11 cellular contexts compared by ENCODE assay signal in the genomic region with DNA sequence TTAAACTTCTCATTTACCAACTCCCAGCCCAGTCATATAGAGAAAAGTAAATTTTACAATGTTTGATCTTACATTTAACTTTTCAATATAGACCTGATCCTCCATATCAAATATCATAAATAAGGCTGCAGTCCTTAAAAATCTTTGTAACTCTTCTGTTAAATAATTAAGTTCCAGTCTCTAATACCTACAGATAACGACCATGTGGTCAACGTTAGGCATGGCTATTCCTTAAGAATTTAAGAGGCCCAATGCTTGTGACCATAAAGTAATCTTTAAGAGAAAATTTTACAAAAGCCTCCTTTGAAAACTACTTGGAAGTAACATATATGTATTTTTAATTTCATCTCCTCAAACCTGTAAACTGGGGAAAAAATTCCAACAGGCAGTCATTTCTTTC. TPM values are rescaled to one million over a fixed set of nuclear protein-coding genes. Genes with fewer than 3 reads are reported as not detected.
DNase-seq lines count a peak whose midpoint lies in the region; ATAC-seq and TF ChIP-seq lines count a peak whose summit lies in the region.
"Had no signal": no experiment of that assay in that cellular context is flagged by ENCODE, and none has a peak within 500 bp of the region (broad histone marks: within the 10 kb centered on the region; RNA-seq: fewer than 3 reads in every experiment).

No MANE protein-coding gene starts in this region.

- POLR2A ChIA-PET in WTC11 (lab: Charles Lee): no interaction called here

- no peak overlapping the region for H3K27ac ChIP-seq in GM23248
- H3K27ac ChIP-seq: sigmoid colon had no signal

- CTCF ChIA-PET in WTC11 (lab: Charles Lee): no interaction called here

- ATAC-seq in WTC11 (no peak), HG03025 (IDR thresholded peaks at IDR 0.05; ENCODE audit: low FRiP score, unreplicated experiment) (no peak)

- intact Hi-C loops in cardiac septum (cut with DNase I): no loop called here

- H3K27me3 Mint-ChIP-seq in WTC11 (ENCODE audit: low read depth): no peaks in the 10 kb centered on the region

- DNase-seq in BE2C (no peak), GM23248 (no peak), WTC11 (ENCODE audit: low spot score) (no peak), SK-N-DZ (ENCODE audit: low spot score) (no peak), GF-D8 (lab: John Stamatoyannopoulos, UW) (no peak), cardiac septum (ENCODE audit: low spot score) (no peak)
- DNase-seq: activated gamma-delta T cell treated with Interleukin-2 at 50 U/mL for 16 hours, hippocampal formation, sigmoid colon had no signal

- H3K4me1 ChIP-seq in BE2C (no peaks in the 10 kb centered on the region; the same call in none of the 2 replicates), GM23248 (ENCODE audit: insufficient read depth) (peaks cover 26% of the 10 kb centered on the region)

- H3F3A ChIP-seq in GM23248 (ENCODE audit: insufficient read depth): peaks cover 18% of the 10 kb centered on the region

- no peaks in the 10 kb centered on the region for H3K9me3 ChIP-seq in BE2C
- H3K9me3 ChIP-seq in GM23248 (ENCODE audit: low read depth): no peaks in the 10 kb centered on the region
- H3K9me3 ChIP-seq: sigmoid colon had no signal

- H3K4me2 ChIP-seq in GM23248 (ENCODE audit: unreplicated experiment): peak overlapping the region; percentile 87

- H3K9me3 Mint-ChIP-seq in WTC11: no peaks in the 10 kb centered on the region

- H3K27me3 ChIP-seq in BE2C (no peaks in the 10 kb centered on the region), GM23248 (replicated peaks; ENCODE audit: insufficient read depth) (no peaks in the 10 kb centered on the region)
- H3K27me3 ChIP-seq: sigmoid colon had no signal

- peak overlapping the region; percentile 76 for H3K9ac ChIP-seq in GM23248

- no peak for TF ChIP-seq CTCF in BE2C (IDR thresholded peaks at IDR 0.05; ENCODE audit: low read depth, low read length)
- TF ChIP-seq CTCF in WTC11 (IDR thresholded peaks at IDR 0.05): no peak

- in situ Hi-C loops in GM23248 (cut with MboI): no loop called here

- 58 to 71% methylated on average over 2 of the region's 2 CpGs for WGBS in GM23248 (ENCODE audit: low coverage in 1 of 2, low lambda C conversion rate in 2 of 2, missing lambda C conversion rate in 2 of 2), 2 experiments

- H3K9me2 ChIP-seq in GM23248 (ENCODE audit: insufficient read depth): no peaks in the 10 kb centered on the region

- H3K36me3 Mint-ChIP-seq in WTC11: peaks cover 30% of the 10 kb centered on the region

- H3K27ac Mint-ChIP-seq in WTC11: peak overlapping the region; percentile 24; the same call in 1 of the 2 replicates

- H3K36me3 ChIP-seq in BE2C: peaks cover 55% of the 10 kb centered on the region
- peaks cover 3% of the 10 kb centered on the region; the same call in 1 of the 2 replicates for H3K36me3 ChIP-seq in GM23248 (ENCODE audit: low read depth)
- H3K36me3 ChIP-seq: sigmoid colon had no signal

- no peaks in the 10 kb centered on the region; the same call in 1 of the 2 replicates for H4K20me1 ChIP-seq in GM23248 (ENCODE audit: insufficient read depth)

- H2AFZ ChIP-seq in GM23248: no peak overlapping the region

- peaks cover 87% of the 10 kb centered on the region for H3K79me2 ChIP-seq in GM23248 (ENCODE audit: insufficient read depth)

- H3K4me1 Mint-ChIP-seq in WTC11: peaks cover 54% of the 10 kb centered on the region

- peak overlapping the region; percentile 93 for H3K4me3 Mint-ChIP-seq in WTC11

- peak overlapping the region; percentile 79 for H3K4me3 ChIP-seq in BE2C (ENCODE audit: low read depth, low read length)
- H3K4me3 ChIP-seq in GM23248: peak overlapping the region; percentile 98
- peak overlapping the region; percentile 75 for H3K4me3 ChIP-seq in iPS-11a (ENCODE audit: low read depth, low read length)

TF ChIP-seq in WTC11, 78 proteins besides CTCF, POLR2A, EP300 and RAD21 (continues in another document):
- TF ChIP-seq, protein P1, sequence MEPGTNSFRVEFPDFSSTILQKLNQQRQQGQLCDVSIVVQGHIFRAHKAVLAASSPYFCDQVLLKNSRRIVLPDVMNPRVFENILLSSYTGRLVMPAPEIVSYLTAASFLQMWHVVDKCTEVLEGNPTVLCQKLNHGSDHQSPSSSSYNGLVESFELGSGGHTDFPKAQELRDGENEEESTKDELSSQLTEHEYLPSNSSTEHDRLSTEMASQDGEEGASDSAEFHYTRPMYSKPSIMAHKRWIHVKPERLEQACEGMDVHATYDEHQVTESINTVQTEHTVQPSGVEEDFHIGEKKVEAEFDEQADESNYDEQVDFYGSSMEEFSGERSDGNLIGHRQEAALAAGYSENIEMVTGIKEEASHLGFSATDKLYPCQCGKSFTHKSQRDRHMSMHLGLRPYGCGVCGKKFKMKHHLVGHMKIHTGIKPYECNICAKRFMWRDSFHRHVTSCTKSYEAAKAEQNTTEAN (CRISPR knock-in tag; IDR thresholded peaks at IDR 0.05): no peak
- TF ChIP-seq MYBL2 (CRISPR knock-in tag; IDR thresholded peaks at IDR 0.05) (no peak), E2F1 (CRISPR knock-in tag; IDR thresholded peaks at IDR 0.05) (no peak), FOXP1 (CRISPR knock-in tag; IDR thresholded peaks at IDR 0.05; ENCODE audit: borderline replicate concordance) (no peak), IRF1 (CRISPR knock-in tag; IDR thresholded peaks at IDR 0.05) (no peak), IRF2 (CRISPR knock-in tag; IDR thresholded peaks at IDR 0.05; ENCODE audit: borderline replicate concordance, low read depth) (no peak), E2F4 (CRISPR knock-in tag; IDR thresholded peaks at IDR 0.05; ENCODE audit: borderline replicate concordance, low read depth) (no peak)
- TF ChIP-seq, protein P2, sequence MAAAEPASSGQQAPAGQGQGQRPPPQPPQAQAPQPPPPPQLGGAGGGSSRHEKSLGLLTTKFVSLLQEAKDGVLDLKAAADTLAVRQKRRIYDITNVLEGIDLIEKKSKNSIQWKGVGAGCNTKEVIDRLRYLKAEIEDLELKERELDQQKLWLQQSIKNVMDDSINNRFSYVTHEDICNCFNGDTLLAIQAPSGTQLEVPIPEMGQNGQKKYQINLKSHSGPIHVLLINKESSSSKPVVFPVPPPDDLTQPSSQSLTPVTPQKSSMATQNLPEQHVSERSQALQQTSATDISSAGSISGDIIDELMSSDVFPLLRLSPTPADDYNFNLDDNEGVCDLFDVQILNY (CRISPR knock-in tag; IDR thresholded peaks at IDR 0.05): no peak
- TF ChIP-seq, protein P3, sequence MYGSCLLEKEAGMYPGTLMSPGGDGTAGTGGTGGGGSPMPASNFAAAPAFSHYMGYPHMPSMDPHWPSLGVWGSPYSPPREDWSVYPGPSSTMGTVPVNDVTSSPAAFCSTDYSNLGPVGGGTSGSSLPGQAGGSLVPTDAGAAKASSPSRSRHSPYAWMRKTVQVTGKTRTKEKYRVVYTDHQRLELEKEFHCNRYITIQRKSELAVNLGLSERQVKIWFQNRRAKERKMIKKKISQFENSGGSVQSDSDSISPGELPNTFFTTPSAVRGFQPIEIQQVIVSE (CRISPR knock-in tag; IDR thresholded peaks at IDR 0.05; ENCODE audit: borderline replicate concordance): no peak

RNA-seq across cellular contexts. Expression of gene FBXO5, which starts 1.6 kb away (rescaled TPM):
- 8.9 TPM for polyA plus RNA-seq in BE2C (2012; ENCODE audit: insufficient read depth, insufficient read length, low read depth)
- 8.5 and 11.2 TPM in 2 replicates for total RNA-seq in GM23248 (2014; rRNA removed; shearing (Covaris generic))
- polyA plus RNA-seq in GM23248 (2016; fragmentation: Nextera tagmentation; extraction: Ambion mirVana): 15.2 and 15.5 TPM in 2 replicates
- 40.5 to 47.4 TPM (median 42.3 TPM) in 3 replicates for total RNA-seq in WTC11 (2021)
- polyA plus RNA-seq in SK-N-DZ (2014; cell fraction: cytosol; rRNA removed): 64.2 and 68.7 TPM in 2 replicates
- polyA plus RNA-seq in SK-N-DZ (2014; cell fraction: nucleus; rRNA removed): 56.6 and 57.2 TPM in 2 replicates
- 2.1 TPM for total RNA-seq in cardiac septum

RNA-seq across cellular contexts. Expression of gene MTRF1L, which starts 21.3 kb away (rescaled TPM):
- 47.8 TPM for polyA plus RNA-seq in BE2C (2012; ENCODE audit: insufficient read depth, insufficient read length, low read depth)
- total RNA-seq in GM23248 (2014; rRNA removed; shearing (Covaris generic)): 16.3 and 22.1 TPM in 2 replicates
- polyA plus RNA-seq in GM23248 (2016; fragmentation: Nextera tagmentation; extraction: Ambion mirVana): 21.9 and 22.7 TPM in 2 replicates
- total RNA-seq in WTC11 (2021): 15.3 to 16.6 TPM (median 15.8 TPM) in 3 replicates
- 16.2 and 18.3 TPM in 2 replicates for polyA plus RNA-seq in SK-N-DZ (2014; cell fraction: cytosol; rRNA removed)
- polyA plus RNA-seq in SK-N-DZ (2014; cell fraction: nucleus; rRNA removed): 16.7 and 24.8 TPM in 2 replicates
- total RNA-seq in cardiac septum: 23.8 TPM
